ENCODE assay signal across 8 cellular contexts in genomic region chr7:32495298-32496051, GRCh38. TPM values are rescaled to one million over a fixed set of nuclear protein-coding genes. Genes with fewer than 3 reads are reported as not detected.
DNase-seq lines count a peak whose midpoint lies in the region; ATAC-seq and TF ChIP-seq lines count a peak whose summit lies in the region.

Gene AVL9 (plus strand): TSS chr7:32495489. CDS start chr7:32495710, 221 bp downstream.

- DNase-seq in GM10266 (ENCODE audit: extremely low spot score), result peak; percentile 95
- DNase-seq in NCI-H1092 treated with DMSO at 0.1 percent for 48 hours (lab: John Stamatoyannopoulos, UW), result peak; percentile 96
- peak; percentile 86 for DNase-seq in SKM-1 (lab: John Stamatoyannopoulos, UW; ENCODE audit: unreplicated experiment)
- peak; percentile 98 to 99 for DNase-seq in activated naive CD4-positive, alpha-beta T cell treated with anti-CD3 and anti-CD28 coated beads, Interleukin-2, amount 50 U/mL, for 72 hours (ENCODE audit: low spot score in 2 of 2)
- no peak for DNase-seq in glomerular endothelial cell (ENCODE audit: extremely low read depth, low read depth, low spot score)
- peak; percentile 83 for DNase-seq in omental fat pad (ENCODE audit: low spot score)

- H3K9me3 Mint-ChIP-seq in activated naive CD4-positive, alpha-beta T cell treated with anti-CD3 and anti-CD28 coated beads, Interleukin-2, amount 50 U/mL, for 72 hours, result no peaks in the 10 kb centered on the region

- TF ChIP-seq CTCF in GM10266 (IDR thresholded peaks at IDR 0.05; ENCODE audit: control insufficient read depth, insufficient read depth, low read depth, missing control alignments) (no peak), omental fat pad (IDR thresholded peaks at IDR 0.05) (no peak)

- H3K27ac ChIP-seq in temporal lobe (ENCODE audit: low read depth, low read length), result peak within 1 kb of the TSS; percentile 89

- peak; percentile 93 for ATAC-seq in HG02623 (IDR thresholded peaks at IDR 0.05; ENCODE audit: unreplicated experiment)
- ATAC-seq in activated naive CD4-positive, alpha-beta T cell treated with anti-CD3 and anti-CD28 coated beads, Interleukin-2, amount 50 U/mL, for 72 hours, result peak; percentile 95 to 97
- ATAC-seq in omental fat pad (ENCODE audit: low FRiP score), result peak; percentile 100

- peaks cover 8 to 29% of the 10 kb centered on the region in 2 donors for H3K36me3 Mint-ChIP-seq in activated naive CD4-positive, alpha-beta T cell treated with anti-CD3 and anti-CD28 coated beads, Interleukin-2, amount 50 U/mL, for 72 hours

- H3K27ac Mint-ChIP-seq in activated naive CD4-positive, alpha-beta T cell treated with anti-CD3 and anti-CD28 coated beads, Interleukin-2, amount 50 U/mL, for 72 hours, result peak within 1 kb of the TSS; percentile 89 to 98

RNA-seq across cellular contexts. Expression of gene AVL9, which starts in this region (rescaled TPM):
- 10 to 100 TPM; 56.2 to 62.5 TPM for total RNA-seq in activated naive CD4-positive, alpha-beta T cell treated with anti-CD3 and anti-CD28 coated beads, Interleukin-2, amount 50 U/mL, for 72 hours
- total RNA-seq in glomerular endothelial cell (33.1 and 45.6 TPM in 2 replicates), omental fat pad (10 to 100 TPM; 20.7 to 42.2 (median 29.2) TPM), temporal lobe (48.7 TPM)
